Comparison of ENCODE assay signal across 19 cellular contexts in genomic region chr4:102234243-102234838, GRCh38.
"Had no signal": no experiment of that assay in that cellular context is flagged by ENCODE, and none has a peak within 500 bp of the region (broad histone marks: within the 10 kb centered on the region; RNA-seq: fewer than 3 reads in every experiment).

No MANE protein-coding gene starts in this region.

- H3K36me3 Mint-ChIP-seq: IgD-negative memory B cell had no signal

- DNase-seq: MV-4-11, NCI-H1048, NCI-H1105, NCI-H1417, NCI-H1436 treated with DMSO at 0.1 percent for 48 hours, NCI-H1694, NCI-H187 treated with DMSO at 0.1 percent for 48 hours, NCI-H2029 treated with DMSO at 0.1 percent for 48 hours, NCI-H2171 treated with DMSO at 0.1 percent for 48 hours, NCI-H345, NCI-H524, NCI-H69, NCI-H774, Right ventricle myocardium superior, RPMI8226, SK-N-SH had no signal

- ATAC-seq: K562 had no signal

- H3K9me3 ChIP-seq: SK-N-SH had no signal

- H3K27ac ChIP-seq: KMS-11 had no signal

- H3K4me3 ChIP-seq: K562 had no signal

- H3K4me3 Mint-ChIP-seq: IgD-negative memory B cell had no signal

- H3K27ac Mint-ChIP-seq: IgD-negative memory B cell had no signal

- H3K4me2 ChIP-seq: KMS-11, SK-N-SH had no signal

- H3K9me3 Mint-ChIP-seq: IgD-negative memory B cell had no signal

- H3K9ac ChIP-seq: KMS-11, SK-N-SH had no signal

- H3K4me1 Mint-ChIP-seq: IgD-negative memory B cell had no signal
